Comparison of ENCODE assay signal across 23 cellular contexts in genomic region chr6:67591910-67592309, GRCh38.
"Had no signal": no experiment of that assay in that cellular context is flagged by ENCODE, and none has a peak within 500 bp of the region (broad histone marks: within the 10 kb centered on the region; RNA-seq: fewer than 3 reads in every experiment).

No MANE protein-coding gene starts in this region.

- H3K4me2 ChIP-seq: KMS-11, SK-N-SH had no signal

- ATAC-seq: K562, Panc1, PC-3, T-cell had no signal

- H3K27ac ChIP-seq: HL-60, KMS-11, RWPE1 had no signal

- H3K9me3 ChIP-seq: SK-N-SH had no signal

- H3K4me3 ChIP-seq: K562 had no signal

- H3K9me2 ChIP-seq: SK-N-SH had no signal

- DNase-seq: Kasumi-1, MV-4-11, NCI-H1048, NCI-H1417 treated with DMSO at 0.1 percent for 48 hours, NCI-H146, NCI-H1694 treated with DMSO at 0.1 percent for 48 hours, NCI-H1930, NCI-H2081, NCI-H2107, NCI-H2227 treated with DMSO at 0.1 percent for 48 hours, NCI-H510A, NCI-H524 treated with DMSO at 0.1 percent for 48 hours, NCI-H82, PC-3, SHP77, SK-N-SH, SW 1271, T-cell had no signal
